Comparison of ENCODE assay signal across 15 cellular contexts in genomic region chr9:2193565-2193964, GRCh38.
DNase-seq lines count a peak whose midpoint lies in the region; ATAC-seq and TF ChIP-seq lines count a peak whose summit lies in the region.
"Had no signal": no experiment of that assay in that cellular context is flagged by ENCODE, and none has a peak within 500 bp of the region (broad histone marks: within the 10 kb centered on the region; RNA-seq: fewer than 3 reads in every experiment).

No MANE protein-coding gene starts in this region.

- TF ChIP-seq CTCF in BJ (IDR thresholded peaks at IDR 0.05; ENCODE audit: insufficient read depth, low read depth, low read length) (peak; percentile 15; the same call in 1 of the 2 replicates), GM06990 (IDR thresholded peaks at IDR 0.05; ENCODE audit: insufficient read depth, low read length, poor library complexity, severe bottlenecking) (peak; percentile 6), brain (conservative IDR thresholded peaks at IDR 0.05) (no peak), mesothelial cell of epicardium (IDR thresholded peaks at IDR 0.05; ENCODE audit: unreplicated experiment) (no peak)

- H3K4me3 ChIP-seq in BJ (ENCODE audit: low read depth, low read length) (no peak overlapping the region), GM06990 (replicated peaks; ENCODE audit: low read depth, low read length) (no peak overlapping the region), aorta (ENCODE audit: low read length in 2 of 2) (no peak overlapping the region)
- H3K4me3 ChIP-seq: GM23248 had no signal

- H3K27me3 Mint-ChIP-seq in brain = no peaks in the 10 kb centered on the region
- no peaks in the 10 kb centered on the region for H3K27me3 Mint-ChIP-seq in mesothelial cell of epicardium (ENCODE audit: low read depth)

- no peak overlapping the region for H3K27ac ChIP-seq in aorta (ENCODE audit: low read depth in 1 of 2, low read length in 2 of 2)
- H3K27ac ChIP-seq: GM23248 had no signal

- intact Hi-C loops in aorta (cut with DNase I) = no loop called here

- H3K36me3 Mint-ChIP-seq in brain (peaks cover 59% of the 10 kb centered on the region), mesothelial cell of epicardium (peaks cover 35% of the 10 kb centered on the region)

- WGBS in aorta, 2 donors = 78 to 80% methylated on average over 3 of the region's 3 CpGs

- ATAC-seq in GM19397 (IDR thresholded peaks at IDR 0.05; ENCODE audit: unreplicated experiment) (no peak), aorta (ENCODE audit: low FRiP score) (no peak), GM21529 (IDR thresholded peaks at IDR 0.05; ENCODE audit: unreplicated experiment) (no peak)
- ATAC-seq: CD8-positive, alpha-beta T cell had no signal

- DNase-seq in BJ (ENCODE audit: low read depth) = no peak
- no peak for DNase-seq in GM06990 (ENCODE audit: extremely low read depth, insufficient read length)
- DNase-seq in mesothelial cell of epicardium (ENCODE audit: low spot score in 2 of 2, unreplicated experiment in 2 of 2) = no peak
- no peak for DNase-seq in aorta
- DNase-seq: BE2C; CD8-positive, alpha-beta T cell; DMS79; GM23248; KBM-7; NCI-H1436 treated with DMSO at 0.1 percent for 48 hours; NCI-H2081; NCI-H524 had no signal

- no peaks in the 10 kb centered on the region for H3K9me3 ChIP-seq in aorta (ENCODE audit: control insufficient read depth, low read length)
- H3K9me3 ChIP-seq: BE2C had no signal

- peaks cover 8% of the 10 kb centered on the region for H3K36me3 ChIP-seq in BJ (ENCODE audit: control insufficient read depth, insufficient read depth, low read length)
- peaks cover 22% of the 10 kb centered on the region for H3K36me3 ChIP-seq in GM06990 (ENCODE audit: control insufficient read depth, insufficient read depth, low read length)
- peaks cover 4 to 17% of the 10 kb centered on the region in 2 donors for H3K36me3 ChIP-seq in aorta (ENCODE audit: control insufficient read depth in 1 of 2, insufficient read depth in 2 of 2, low read length in 1 of 2)
- H3K36me3 ChIP-seq: BE2C had no signal

- H3K4me1 ChIP-seq in aorta (ENCODE audit: control insufficient read depth in 1 of 2, insufficient read depth in 2 of 2, low read length in 2 of 2) = no peaks in the 10 kb centered on the region
- H3K4me1 ChIP-seq: BE2C had no signal

- H3K9me3 Mint-ChIP-seq in brain (no peaks in the 10 kb centered on the region), mesothelial cell of epicardium (no peaks in the 10 kb centered on the region)

- CTCF ChIA-PET in BJ (lab: Yijun Ruan, JAX) = interaction anchor here (1.2 to 1.5 kb wide), 4 partner anchors 13 to 534 kb away, joined by 3 to 5 read pairs (median 4); no protein-coding TSS in a partner anchor

- POLR2A ChIA-PET in BJ (lab: Charles Lee) = no interaction called here

- H3K27me3 ChIP-seq in BJ (ENCODE audit: control insufficient read depth, insufficient read depth, low read length) (no peaks in the 10 kb centered on the region), GM06990 (replicated peaks; ENCODE audit: control insufficient read depth, insufficient read depth, low read length) (no peaks in the 10 kb centered on the region), aorta (ENCODE audit: control insufficient read depth in 1 of 2, insufficient read depth in 2 of 2, low read length in 1 of 2) (no peaks in the 10 kb centered on the region)
- H3K27me3 ChIP-seq: BE2C had no signal

- H3K27ac Mint-ChIP-seq in brain = peak overlapping the region in 3 of 5 experiments; percentile 9 to 73 (median 47)
- H3K27ac Mint-ChIP-seq in mesothelial cell of epicardium = peak overlapping the region; percentile 71
- H3K27ac Mint-ChIP-seq: CD8-positive, alpha-beta T cell had no signal

- H3K4me1 Mint-ChIP-seq in brain (peaks cover 5% of the 10 kb centered on the region), mesothelial cell of epicardium (peaks cover 29% of the 10 kb centered on the region)

- no peak overlapping the region for H3K4me3 Mint-ChIP-seq in brain
- no peak overlapping the region for H3K4me3 Mint-ChIP-seq in mesothelial cell of epicardium
- H3K4me3 Mint-ChIP-seq: CD8-positive, alpha-beta T cell had no signal

Comparison
In these comparisons a context has a peak if more than half of its experiments do, and no peak if none do; other contexts are left out.
1. CTCF ChIP-seq: peak in BJ (single experiment) and GM06990 (single experiment); none in brain (0 of 2) and mesothelial cell of epicardium (single experiment).